1 cellular context compared by ENCODE assay signal in the genomic region with DNA sequence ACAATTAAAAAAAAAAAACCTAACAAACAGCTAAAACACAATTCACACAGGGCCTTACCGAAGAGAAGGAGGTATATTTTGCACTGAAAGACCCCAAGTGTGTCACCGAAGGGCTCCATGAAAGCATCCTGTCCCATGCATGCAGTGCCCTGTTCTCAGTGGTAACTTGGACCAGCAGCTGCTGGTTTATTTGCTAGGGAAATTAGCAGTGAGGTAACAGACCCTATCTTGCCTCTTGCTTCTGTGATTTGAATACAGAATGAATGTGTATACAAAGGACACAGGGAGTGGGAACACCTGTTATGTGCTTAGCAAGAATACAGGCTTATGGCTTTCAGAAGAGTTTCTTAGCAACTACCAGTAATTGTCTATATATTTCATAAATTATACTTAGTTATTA.
TF ChIP-seq lines count a peak whose summit lies in the region.

TSS of gene HEPACAM2 (minus strand) at position 160 of the 400 bp plus-strand sequence.

TF ChIP-seq in K562, 482 proteins besides CTCF, POLR2A, EP300 and RAD21:
- no peak for TF ChIP-seq ZNF609 (CRISPR knock-in tag; IDR thresholded peaks at IDR 0.05; ENCODE audit: borderline replicate concordance)
- TF ChIP-seq, protein P1, sequence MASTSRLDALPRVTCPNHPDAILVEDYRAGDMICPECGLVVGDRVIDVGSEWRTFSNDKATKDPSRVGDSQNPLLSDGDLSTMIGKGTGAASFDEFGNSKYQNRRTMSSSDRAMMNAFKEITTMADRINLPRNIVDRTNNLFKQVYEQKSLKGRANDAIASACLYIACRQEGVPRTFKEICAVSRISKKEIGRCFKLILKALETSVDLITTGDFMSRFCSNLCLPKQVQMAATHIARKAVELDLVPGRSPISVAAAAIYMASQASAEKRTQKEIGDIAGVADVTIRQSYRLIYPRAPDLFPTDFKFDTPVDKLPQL (IDR thresholded peaks at IDR 0.05; ENCODE audit: extremely low read depth, insufficient read length) = no peak
- no peak for TF ChIP-seq MIER1 (IDR thresholded peaks at IDR 0.05; ENCODE audit: low read depth)
- TF ChIP-seq HLTF (IDR thresholded peaks at IDR 0.05) = no peak
- no peak for TF ChIP-seq U2AF2 (optimal IDR thresholded peaks at IDR 0.05; ENCODE audit: low read depth, low read length)
- TF ChIP-seq KDM5B (IDR thresholded peaks at IDR 0.05; ENCODE audit: insufficient replicate concordance, low read depth, low read length) = no peak
- no peak for TF ChIP-seq TAF7 (tag; IDR thresholded peaks at IDR 0.05)
- TF ChIP-seq NCOA6 (IDR thresholded peaks at IDR 0.05) = no peak
- TF ChIP-seq ZNF407 (IDR thresholded peaks at IDR 0.05; ENCODE audit: low read depth) = no peak
- no peak for TF ChIP-seq TRIM24 (IDR thresholded peaks at IDR 0.05)
- TF ChIP-seq PHB (CRISPR knock-in tag; IDR thresholded peaks at IDR 0.05) = no peak
- no peak for TF ChIP-seq EGR1 (conservative IDR thresholded peaks at IDR 0.05)
- TF ChIP-seq MAFF (IDR thresholded peaks at IDR 0.05; ENCODE audit: low read length) = no peak
- no peak for TF ChIP-seq MITF (IDR thresholded peaks at IDR 0.05)
- no peak for TF ChIP-seq ATF2 (CRISPR knock-in tag; IDR thresholded peaks at IDR 0.05)
- TF ChIP-seq NFE2 (IDR thresholded peaks at IDR 0.05; ENCODE audit: low read depth) = no peak
- TF ChIP-seq PML (IDR thresholded peaks at IDR 0.05; ENCODE audit: low read length) = no peak
